ENCODE assay signal across 13 cellular contexts in genomic region chr10:44648691-44649090, GRCh38.
A peak's percentile ranks its signal among the peaks of the same experiment; 100 is the strongest.
DNase-seq lines count a peak whose midpoint lies in the region; ATAC-seq, FAIRE-seq and TF ChIP-seq lines count a peak whose summit lies in the region.
"Had no signal": no experiment of that assay in that cellular context is flagged by ENCODE, and none has a peak within 500 bp of the region (broad histone marks: within the 10 kb centered on the region; RNA-seq: fewer than 3 reads in every experiment).

No MANE protein-coding gene starts in this region.

- 74 to 85% (median 80%) methylated on average over 2 to 3 of the region's 3 CpGs for WGBS in heart left ventricle, 4 donors
- WGBS in HepG2 (ENCODE audit: low lambda C conversion rate): 0% methylated on average over 3 of the region's 3 CpGs
- WGBS in gastroesophageal sphincter (ENCODE audit: low coverage in 1 of 2), 2 donors: 56% methylated on average over 1 of the region's 3 CpGs; no CpG with 5 or more reads in 1 of the 2 donors

- TF ChIP-seq EP300 in HepG2 (IDR thresholded peaks at IDR 0.05; ENCODE audit: low read depth in 2 of 2, low read length in 2 of 2): no peak
- TF ChIP-seq EP300 in HepG2 (CRISPR knock-in tag; IDR thresholded peaks at IDR 0.05; ENCODE audit: borderline replicate concordance): no peak
- TF ChIP-seq EP300 in gastroesophageal sphincter (IDR thresholded peaks at IDR 0.05): no peak

- H3K9ac ChIP-seq in BLaER1 treated with 17β-estradiol and CSF1 and Interleukin-3, amounts not matched to agents 10 nM and 100 nM: peak overlapping the region in 1 of 11 experiments; percentile 7; a peak in 1 of 22 replicates
- no peak overlapping the region for H3K9ac ChIP-seq in kidney (ENCODE audit: low read length in 2 of 2)
- no peak overlapping the region for H3K9ac ChIP-seq in colonic mucosa (ENCODE audit: low read depth in 2 of 2, low read length in 2 of 2)
- no peak overlapping the region for H3K9ac ChIP-seq in HepG2 (ENCODE audit: insufficient read depth, low read depth, low read length)

- no TSS peak for BruUV-seq in HepG2 (replicated peaks; lab: Mats Ljungman, UMichigan)

- H3K4me3 ChIP-seq in BLaER1 treated with 17β-estradiol and CSF1 and Interleukin-3, amounts not matched to agents 10 nM and 100 nM: no peak overlapping the region
- H3K4me3 ChIP-seq in kidney (ENCODE audit: low read length in 2 of 2): no peak overlapping the region
- no peak overlapping the region for H3K4me3 ChIP-seq in colonic mucosa
- no peak overlapping the region for H3K4me3 ChIP-seq in heart left ventricle
- H3K4me3 ChIP-seq in HepG2 (replicated peaks in 1 of 3; ENCODE audit: insufficient read depth in 1 of 3, low read depth in 2 of 3, low read length in 3 of 3): no peak overlapping the region
- no peak overlapping the region for H3K4me3 ChIP-seq in gastroesophageal sphincter
- H3K4me3 ChIP-seq: A549 had no signal

- FAIRE-seq in kidney (lab: Jason Lieb, UNC): no peak
- FAIRE-seq in HepG2 (lab: Jason Lieb, UNC): no peak
- FAIRE-seq: A549 had no signal

- CTCF ChIA-PET in HepG2 (lab: Yijun Ruan, JAX; ENCODE audit: low intra/inter-chr PET ratio, low total read pairs): no interaction called here

- TF ChIP-seq POLR2A in heart left ventricle (IDR thresholded peaks at IDR 0.05) (no peak), HepG2 (IDR thresholded peaks at IDR 0.05; ENCODE audit: insufficient read depth in 1 of 2, low read depth in 2 of 2, low read length in 2 of 2) (no peak), gastroesophageal sphincter (IDR thresholded peaks at IDR 0.05) (no peak)

- intact Hi-C loops in kidney (cut with DNase I) (no loop called here), colonic mucosa (cut with DNase I) (no loop called here), heart left ventricle (cut with DNase I) (no loop called here), HepG2 (cut with micrococcal nuclease; ENCODE audit: unreplicated experiment) (no loop called here)

- H3K36me3 ChIP-seq in BLaER1 treated with 17β-estradiol and CSF1 and Interleukin-3, amounts not matched to agents 10 nM and 100 nM: no peaks in the 10 kb centered on the region
- H3K36me3 ChIP-seq in kidney (ENCODE audit: control insufficient read depth in 1 of 2, insufficient read depth in 2 of 2, low read length in 2 of 2) (no peaks in the 10 kb centered on the region), colonic mucosa (no peaks in the 10 kb centered on the region), heart left ventricle (no peaks in the 10 kb centered on the region), HepG2 (replicated peaks in 1 of 2; ENCODE audit: control insufficient read depth in 1 of 2, insufficient read depth in 2 of 2, low read length in 2 of 2) (no peaks in the 10 kb centered on the region), gastroesophageal sphincter (no peaks in the 10 kb centered on the region)

- H4K20me1 ChIP-seq in BLaER1 treated with 17β-estradiol and CSF1 and Interleukin-3, amounts not matched to agents 10 nM and 100 nM: no peaks in the 10 kb centered on the region
- no peaks in the 10 kb centered on the region for H4K20me1 ChIP-seq in HepG2 (ENCODE audit: insufficient read depth, low read length)

- DNase-seq in kidney (no peak), colonic mucosa (no peak), heart left ventricle (no peak), HepG2 (ENCODE audit: low spot score) (no peak)
- DNase-seq: CD4-positive, CD25-positive, alpha-beta regulatory T cell; GDM1; NCI-H1092 had no signal

- no peak for TF ChIP-seq RAD21 in HepG2 (CRISPR knock-in tag; IDR thresholded peaks at IDR 0.05)

- H3K4me1 ChIP-seq in BLaER1 treated with 17β-estradiol and CSF1 and Interleukin-3, amounts not matched to agents 10 nM and 100 nM: peaks cover 14 to 38% (median 23%) of the 10 kb centered on the region in 10 experiments; a peak in 18 of 20 replicates
- H3K4me1 ChIP-seq in kidney (ENCODE audit: control insufficient read depth in 1 of 2, insufficient read depth in 1 of 2, low read depth in 1 of 2, low read length in 2 of 2): peaks cover 9 to 12% of the 10 kb centered on the region in 2 donors
- no peaks in the 10 kb centered on the region for H3K4me1 ChIP-seq in colonic mucosa
- peaks cover 0 to 10% (median 0%) of the 10 kb centered on the region in 12 donors for H3K4me1 ChIP-seq in heart left ventricle
- H3K4me1 ChIP-seq in HepG2 (ENCODE audit: insufficient read depth, low read length): no peaks in the 10 kb centered on the region
- peaks cover 0 to 15% (median 0%) of the 10 kb centered on the region in 3 donors for H3K4me1 ChIP-seq in gastroesophageal sphincter
- H3K4me1 ChIP-seq: A549 had no signal

- H2AFZ ChIP-seq in HepG2 (ENCODE audit: low read length): no peak overlapping the region

- in situ Hi-C loops in HepG2 (cut with HindIII; ENCODE audit: extremely low pct_ligation_motif_present, low pct_unique_long_range_greater_than_20kb): no loop called here

- H3K4me2 ChIP-seq in BLaER1 treated with 17β-estradiol and CSF1 and Interleukin-3, amounts not matched to agents 10 nM and 100 nM: peak overlapping the region in 9 of 11 experiments; percentile 23 to 45 (median 37); a peak in 16 of 22 replicates
- H3K4me2 ChIP-seq in HepG2 (ENCODE audit: low read depth, low read length): no peak overlapping the region
- H3K4me2 ChIP-seq: A549 had no signal

- peaks cover 0 to 16% (median 8%) of the 10 kb centered on the region in 11 experiments; a peak in 11 of 22 replicates for H3K9me3 ChIP-seq in BLaER1 treated with 17β-estradiol and CSF1 and Interleukin-3, amounts not matched to agents 10 nM and 100 nM (replicated peaks in 1 of 11)
- H3K9me3 ChIP-seq in kidney (ENCODE audit: control insufficient read depth in 1 of 2, low read length in 2 of 2) (no peaks in the 10 kb centered on the region), colonic mucosa (no peaks in the 10 kb centered on the region), heart left ventricle (peaks cover 0 to 18% (median 0%) of the 10 kb centered on the region in 12 donors), HepG2 (ENCODE audit: low read length) (no peaks in the 10 kb centered on the region), gastroesophageal sphincter (no peaks in the 10 kb centered on the region)
- H3K9me3 ChIP-seq: A549 had no signal

- peak overlapping the region in 6 of 11 experiments; percentile 12 to 74 (median 60); a peak in 6 of 22 replicates for H3K27ac ChIP-seq in BLaER1 treated with 17β-estradiol and CSF1 and Interleukin-3, amounts not matched to agents 10 nM and 100 nM
- peak overlapping the region; percentile 38 to 52 for H3K27ac ChIP-seq in kidney (ENCODE audit: low read depth in 2 of 2, low read length in 2 of 2)
- no peak overlapping the region for H3K27ac ChIP-seq in colonic mucosa
- H3K27ac ChIP-seq in heart left ventricle: no peak overlapping the region
- H3K27ac ChIP-seq in HepG2 (ENCODE audit: extremely low read length, insufficient read depth, low read length): no peak overlapping the region
- no peak overlapping the region for H3K27ac ChIP-seq in gastroesophageal sphincter
- H3K27ac ChIP-seq: A549 had no signal

- peak; percentile 11 for ATAC-seq in GM19397 (IDR thresholded peaks at IDR 0.05; ENCODE audit: unreplicated experiment)
- peak; percentile 7 for ATAC-seq in HG03159 (IDR thresholded peaks at IDR 0.05; ENCODE audit: unreplicated experiment)
- no peak for ATAC-seq in heart left ventricle
- no peak for ATAC-seq in HepG2
- ATAC-seq in gastroesophageal sphincter: no peak
- ATAC-seq: A549, SK-N-SH treated with all-trans-retinoic acid at 6 μM for 48 hours had no signal

- no peak for TF ChIP-seq CTCF in kidney (IDR thresholded peaks at IDR 0.05; ENCODE audit: borderline replicate concordance, extremely low read depth, insufficient read depth)
- TF ChIP-seq CTCF in colonic mucosa (IDR thresholded peaks at IDR 0.05): no peak
- no peak for TF ChIP-seq CTCF in heart left ventricle (IDR thresholded peaks at IDR 0.05)
- TF ChIP-seq CTCF in HepG2 (CRISPR knock-in tag; IDR thresholded peaks at IDR 0.05): no peak
- no peak for TF ChIP-seq CTCF in gastroesophageal sphincter (IDR thresholded peaks at IDR 0.05)

- H3K79me2 ChIP-seq in HepG2 (ENCODE audit: insufficient read depth, low read length): no peaks in the 10 kb centered on the region

- no peaks in the 10 kb centered on the region for H3K27me3 ChIP-seq in BLaER1 treated with 17β-estradiol and CSF1 and Interleukin-3, amounts not matched to agents 10 nM and 100 nM
- H3K27me3 ChIP-seq in colonic mucosa (no peaks in the 10 kb centered on the region), heart left ventricle (no peaks in the 10 kb centered on the region), HepG2 (ENCODE audit: control insufficient read depth in 1 of 2, insufficient read depth in 2 of 2, low read length in 2 of 2) (peaks cover 0 to 1% of the 10 kb centered on the region in 2 experiments; a peak in 1 of 5 replicates), gastroesophageal sphincter (no peaks in the 10 kb centered on the region)

- POLR2A ChIA-PET in HepG2 (lab: Yijun Ruan, JAX): no interaction called here

TF ChIP-seq in HepG2, 621 proteins besides CTCF, POLR2A, EP300 and RAD21 (continues in another document):
- TF ChIP-seq ZNF672 (CRISPR knock-in tag; IDR thresholded peaks at IDR 0.05) (no peak), SSRP1 (CRISPR knock-in tag; IDR thresholded peaks at IDR 0.05) (no peak), DNMT3B (CRISPR knock-in tag; conservative IDR thresholded peaks at IDR 0.05) (no peak), MLXIP (CRISPR knock-in tag; IDR thresholded peaks at IDR 0.05; ENCODE audit: borderline replicate concordance) (no peak), SOX5 (CRISPR knock-in tag; IDR thresholded peaks at IDR 0.05; ENCODE audit: borderline replicate concordance) (no peak)

Comparison
In these comparisons a context has a peak if more than half of its experiments do, and no peak if none do; other contexts are left out.
1. H3K27ac ChIP-seq: peak in BLaER1 treated with 17β-estradiol and CSF1 and Interleukin-3, amounts not matched to agents 10 nM and 100 nM (6 of 11) and kidney (2 of 2); none in colonic mucosa (single experiment), heart left ventricle (0 of 12), HepG2 (single experiment) and gastroesophageal sphincter (0 of 4).
2. ATAC-seq: peak in GM19397 (single experiment) and HG03159 (single experiment); none in heart left ventricle (0 of 4), HepG2 (single experiment) and gastroesophageal sphincter (single experiment).